Comparison of ENCODE assay signal across 27 cellular contexts in the genomic region with DNA sequence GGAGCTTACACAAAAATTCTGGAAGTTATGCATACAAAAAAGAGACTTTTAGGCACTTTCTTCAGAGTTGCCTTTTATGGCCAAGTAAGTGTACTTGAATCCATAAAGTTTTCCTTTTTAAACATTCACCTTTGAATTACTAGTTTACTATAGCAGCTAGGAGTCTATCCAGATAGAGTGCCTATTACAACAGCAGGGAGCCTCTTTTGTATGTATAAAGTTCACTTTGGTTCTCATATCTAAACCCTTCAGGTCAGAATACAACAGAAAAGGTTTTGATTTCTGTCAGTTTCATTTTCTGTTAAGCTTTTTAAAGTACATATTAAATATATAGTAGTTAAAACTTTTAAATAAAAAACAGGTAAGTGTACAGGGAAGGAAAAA. TPM values are rescaled to one million over a fixed set of nuclear protein-coding genes. Genes with fewer than 3 reads are reported as not detected.
"Had no signal": no experiment of that assay in that cellular context is flagged by ENCODE, and none has a peak within 500 bp of the region (broad histone marks: within the 10 kb centered on the region; RNA-seq: fewer than 3 reads in every experiment).

No MANE protein-coding gene starts in this region.

- H3K36me3 ChIP-seq: adrenal gland, neural progenitor cell, right atrium auricular region, suprapubic skin, WERI-Rb-1 had no signal

- DNase-seq: activated CD4-positive, alpha-beta memory T cell treated with anti-CD3 and anti-CD28 coated beads, Interleukin-2, amount 10 ng/mL, durations not matched to agents 7 days and 5 days; activated CD4-positive, alpha-beta T cell treated with anti-CD3 and anti-CD28 coated beads, Interleukin-2, amount 10 ng/mL, durations not matched to agents 24 days and 14 days; activated CD8-positive, alpha-beta memory T cell treated with anti-CD3 and anti-CD28 coated beads, Interleukin-2, amount 10 ng/mL, durations not matched to agents 7 days and 5 days; activated effector memory CD4-positive, alpha-beta T cell treated with anti-CD3 and anti-CD28 coated beads, Interleukin-2, amount 50 U/mL, for 16 hours; activated naive CD4-positive, alpha-beta T cell treated with anti-CD3 and anti-CD28 coated beads for 36 hours; activated naive CD8-positive, alpha-beta T cell treated with anti-CD3 and anti-CD28 coated beads for 36 hours; adrenal gland; aorta; body of pancreas; dermis blood vessel endothelial cell; effector CD4-positive, alpha-beta T cell; esophagus squamous epithelium; foreskin melanocyte; left ventricle myocardium superior; mammary epithelial cell; naive thymus-derived CD8-positive, alpha-beta T cell; occipital lobe; spleen; stimulated activated naive CD4-positive, alpha-beta T cell; T-helper 17 cell; T1000; tibial artery; upper lobe of right lung; WERI-Rb-1 had no signal

- H3K4me3 ChIP-seq: adrenal gland, body of pancreas, esophagus squamous epithelium, neural progenitor cell, right atrium auricular region, spleen, suprapubic skin, tibial artery, upper lobe of right lung had no signal

- ATAC-seq: activated CD8-positive, alpha-beta memory T cell treated with anti-CD3 and anti-CD28 coated beads, Interleukin-2, amount 10 ng/mL, durations not matched to agents 7 days and 5 days; body of pancreas; left ventricle myocardium superior; naive thymus-derived CD8-positive, alpha-beta T cell; T-helper 17 cell had no signal

- H3K9me3 ChIP-seq: adrenal gland, body of pancreas, esophagus squamous epithelium, right atrium auricular region, spleen, suprapubic skin, tibial artery, upper lobe of right lung had no signal

- H3K4me1 ChIP-seq: adrenal gland, body of pancreas, esophagus squamous epithelium, neural progenitor cell, right atrium auricular region, spleen, suprapubic skin, tibial artery, upper lobe of right lung had no signal

RNA-seq across cellular contexts. Expression of a gene that starts 51.4 kb away (rescaled TPM):
- total RNA-seq: activated CD4-positive, alpha-beta memory T cell treated with anti-CD3 and anti-CD28 coated beads, Interleukin-2, amount 10 ng/mL, durations not matched to agents 7 days and 5 days; activated CD8-positive, alpha-beta memory T cell treated with anti-CD3 and anti-CD28 coated beads, Interleukin-2, amount 10 ng/mL, durations not matched to agents 7 days and 5 days had no signal
